ENCODE assay signal across 8 cellular contexts in the genomic region with DNA sequence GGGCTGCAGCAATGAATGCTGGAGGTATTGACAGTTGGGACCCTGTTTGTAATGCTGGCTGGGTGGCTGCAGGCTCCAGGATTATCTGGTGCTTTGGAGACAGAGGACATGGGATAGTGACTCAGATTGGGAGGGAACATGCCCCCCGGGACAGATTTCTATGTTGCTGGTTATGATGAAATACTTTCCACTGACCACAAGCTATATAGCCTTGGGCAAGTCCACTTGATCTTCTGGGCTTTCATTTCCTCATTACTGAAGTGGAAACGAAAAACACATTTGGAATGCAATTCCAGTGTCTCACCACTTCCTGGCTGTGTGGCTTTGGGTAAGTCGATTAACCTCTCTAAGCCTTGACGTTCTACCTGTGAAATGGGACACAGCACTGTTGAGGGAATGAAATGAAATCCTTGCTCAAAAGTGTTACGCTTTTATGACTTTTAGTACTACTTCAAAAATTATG. TPM values are rescaled to one million over a fixed set of nuclear protein-coding genes. Genes with fewer than 3 reads are reported as not detected.
DNase-seq lines count a peak whose midpoint lies in the region; ATAC-seq and TF ChIP-seq lines count a peak whose summit lies in the region.

No MANE protein-coding gene starts in this region.

- DNase-seq in ELF-1 (ENCODE audit: low read depth, low spot score) (peak; percentile 59), SK-MEL-5 (ENCODE audit: low read depth, low spot score) (peak; percentile 94), fibroblast of gingiva (ENCODE audit: low read depth) (peak; percentile 99), retinal pigment epithelial cell (ENCODE audit: low read depth) (peak; percentile 88), BE2C (no peak), NCI-H1092 (lab: John Stamatoyannopoulos, UW) (no peak)
- no peak for DNase-seq in stimulated activated CD4-positive, alpha-beta T cell treated with anti-CD3 and anti-CD28 coated beads, Interleukin-1b, Interleukin-23, amount 100 ng/mL, for 48 hours

- no peaks in the 10 kb centered on the region for H3K4me1 ChIP-seq in BE2C

- in situ Hi-C loops in SK-MEL-5 (cut with HindIII; ENCODE audit: low pct_unique_long_range_greater_than_20kb, low sequenced_read_pairs): no loop called here

- H3K27me3 ChIP-seq in BE2C: no peaks in the 10 kb centered on the region

- no peak for TF ChIP-seq CTCF in retinal pigment epithelial cell (conservative IDR thresholded peaks at IDR 0.05; ENCODE audit: low read depth, low read length)
- TF ChIP-seq CTCF in BE2C (IDR thresholded peaks at IDR 0.05; ENCODE audit: low read depth, low read length): no peak

- no peak overlapping the region for H3K4me3 ChIP-seq in retinal pigment epithelial cell (ENCODE audit: low read length)
- H3K4me3 ChIP-seq in BE2C (ENCODE audit: low read depth, low read length): no peak overlapping the region

- H3K9me3 ChIP-seq in BE2C: no peaks in the 10 kb centered on the region

- H3K36me3 ChIP-seq in BE2C: no peaks in the 10 kb centered on the region

- ATAC-seq in HG03066 (IDR thresholded peaks at IDR 0.05; ENCODE audit: low read depth, unreplicated experiment): peak; percentile 51

RNA-seq across cellular contexts. Expression of gene TPCN1, which starts 6.3 kb away (rescaled TPM):
- 14.3 and 16.3 TPM in 2 replicates for total RNA-seq in SK-MEL-5 (2014; rRNA removed; shearing (Covaris generic))
- polyA plus RNA-seq in SK-MEL-5 (2015; cell fraction: cytosol; rRNA removed): 45.7 and 80.2 TPM in 2 replicates
- 165 and 212 TPM in 2 replicates for polyA plus RNA-seq in SK-MEL-5 (2015; cell fraction: nucleus; rRNA removed)
- polyA plus RNA-seq in BE2C (2012; ENCODE audit: insufficient read depth, insufficient read length, low read depth): 24.5 TPM

RNA-seq across cellular contexts. Expression of gene RITA1, which starts 29.4 kb away (rescaled TPM):
- total RNA-seq in SK-MEL-5 (2014; rRNA removed; shearing (Covaris generic)): 38.8 and 39.1 TPM in 2 replicates
- polyA plus RNA-seq in SK-MEL-5 (2015; cell fraction: cytosol; rRNA removed): 44.7 and 50.9 TPM in 2 replicates
- 10.3 and 16.5 TPM in 2 replicates for polyA plus RNA-seq in SK-MEL-5 (2015; cell fraction: nucleus; rRNA removed)
- 83.0 TPM for polyA plus RNA-seq in BE2C (2012; ENCODE audit: insufficient read depth, insufficient read length, low read depth)

RNA-seq across cellular contexts. Expression of gene DDX54, which starts 29.7 kb away (rescaled TPM):
- total RNA-seq in SK-MEL-5 (2014; rRNA removed; shearing (Covaris generic)): 60.4 and 73.4 TPM in 2 replicates
- 109 and 119 TPM in 2 replicates for polyA plus RNA-seq in SK-MEL-5 (2015; cell fraction: cytosol; rRNA removed)
- polyA plus RNA-seq in SK-MEL-5 (2015; cell fraction: nucleus; rRNA removed): 66.3 and 74.1 TPM in 2 replicates
- 132 TPM for polyA plus RNA-seq in BE2C (2012; ENCODE audit: insufficient read depth, insufficient read length, low read depth)

Comparison
In these comparisons a context has a peak if more than half of its experiments do, and no peak if none do; other contexts are left out.
1. DNase-seq: peak in ELF-1 (single experiment), SK-MEL-5 (single experiment), fibroblast of gingiva (single experiment) and retinal pigment epithelial cell (single experiment); none in BE2C (single experiment), NCI-H1092 (single experiment) and stimulated activated CD4-positive, alpha-beta T cell treated with anti-CD3 and anti-CD28 coated beads, Interleukin-1b, Interleukin-23, amount 100 ng/mL, for 48 hours (single experiment).